12 cellular contexts compared by ENCODE assay signal in genomic region chr13:48437381-48437780, GRCh38. TPM values are rescaled to one million over a fixed set of nuclear protein-coding genes. Genes with fewer than 3 reads are reported as not detected.
DNase-seq lines count a peak whose midpoint lies in the region; ATAC-seq and TF ChIP-seq lines count a peak whose summit lies in the region.
"Had no signal": no experiment of that assay in that cellular context is flagged by ENCODE, and none has a peak within 500 bp of the region (broad histone marks: within the 10 kb centered on the region; RNA-seq: fewer than 3 reads in every experiment).

No MANE protein-coding gene starts in this region.

- intact Hi-C loops in Right ventricle myocardium inferior (cut with DNase I) (no loop called here), cardiac septum (cut with DNase I) (no loop called here), vagina (cut with DNase I) (no loop called here)

- H2AK5ac ChIP-seq in H9 (ENCODE audit: insufficient read length, low read length): no peak overlapping the region

- in situ Hi-C loops in KBM-7 (cut with MboI; ENCODE audit: low pct_unique_long_range_greater_than_20kb, low sequenced_read_pairs): no loop called here

- H2BK120ac ChIP-seq in H9 (ENCODE audit: low read depth, low read length, poor library complexity, severe bottlenecking): no peak overlapping the region

- no peaks in the 10 kb centered on the region for H3K79me2 ChIP-seq in fibroblast of lung (ENCODE audit: control insufficient read depth, insufficient read depth, low read length)
- no peaks in the 10 kb centered on the region for H3K79me2 ChIP-seq in H9 (ENCODE audit: insufficient read depth, low read length)
- H3K79me2 ChIP-seq: parathyroid adenoma had no signal

- H4K8ac ChIP-seq in H9 (replicated peaks; ENCODE audit: insufficient read length, low read depth, low read length): no peak overlapping the region

- DNase-seq in Right ventricle myocardium inferior (ENCODE audit: missing footprints) (peak; percentile 80), cardiac septum (ENCODE audit: low spot score) (no peak), fibroblast of lung (ENCODE audit: low read depth in 2 of 2) (peak; percentile 70 to 85), mucosa of gallbladder (ENCODE audit: low spot score) (peak; percentile 43), vagina (ENCODE audit: extremely low spot score in 2 of 2) (no peak), H9 (no peak), KBM-7 (no peak)
- DNase-seq: activated CD4-positive, alpha-beta T cell treated with anti-CD3 and anti-CD28 coated beads for 4 hours; MV-4-11; stimulated activated CD8-positive, alpha-beta memory T cell treated with anti-CD3 and anti-CD28 coated beads, Interleukin-4, amount 100 ng/mL, for 48 hours had no signal

- H2BK15ac ChIP-seq in H9 (ENCODE audit: low read depth, low read length): no peak overlapping the region

- WGBS in H9 (ENCODE audit: extremely low coverage, insufficient read length, low lambda C conversion rate): no CpG with 5 or more reads among the region's 3 CpGs

- no peak for TF ChIP-seq CTCF in fibroblast of lung (conservative IDR thresholded peaks at IDR 0.05 in 1 of 2, IDR thresholded peaks at IDR 0.05 in 1 of 2; ENCODE audit: low read depth in 1 of 2, low read length in 2 of 2)
- TF ChIP-seq CTCF in vagina (IDR thresholded peaks at IDR 0.05): no peak
- no peak for TF ChIP-seq CTCF in H9 (conservative IDR thresholded peaks at IDR 0.05)

- ATAC-seq in Right ventricle myocardium inferior (peak; percentile 88), HG03342 (IDR thresholded peaks at IDR 0.05; ENCODE audit: unreplicated experiment) (no peak)

- H3K27me3 ChIP-seq in fibroblast of lung (ENCODE audit: control insufficient read depth, insufficient read depth, low read length): no peaks in the 10 kb centered on the region
- no peaks in the 10 kb centered on the region for H3K27me3 ChIP-seq in vagina
- H3K27me3 ChIP-seq in H9 (ENCODE audit: insufficient read depth, low read length): no peaks in the 10 kb centered on the region

- H3K27ac ChIP-seq in fibroblast of lung (ENCODE audit: insufficient read depth, low read length) (no peak overlapping the region), vagina (peak overlapping the region; percentile 51), H9 (ENCODE audit: insufficient read length, low read depth, low read length) (no peak overlapping the region)
- H3K27ac ChIP-seq: parathyroid adenoma had no signal

- H2BK5ac ChIP-seq in H9 (ENCODE audit: insufficient read length, low read length): no peak overlapping the region

- H3K23ac ChIP-seq in H9 (ENCODE audit: insufficient read length, low read depth, low read length): no peak overlapping the region

- no peak overlapping the region for H3K14ac ChIP-seq in H9 (ENCODE audit: insufficient read depth, low read length)

- H3K36me3 Mint-ChIP-seq in H9 (ENCODE audit: insufficient read depth in 1 of 3, low read depth in 3 of 3): no peaks in the 10 kb centered on the region

- no peaks in the 10 kb centered on the region for H3K27me3 Mint-ChIP-seq in H9 (ENCODE audit: low read depth)

- H3K9ac ChIP-seq in fibroblast of lung (ENCODE audit: insufficient read depth, low read length) (no peak overlapping the region), H9 (ENCODE audit: extremely low read depth, insufficient read length, low read length) (no peak overlapping the region)
- H3K9ac ChIP-seq: parathyroid adenoma had no signal

- no peaks in the 10 kb centered on the region for H3K9me3 ChIP-seq in fibroblast of lung (ENCODE audit: control insufficient read depth, insufficient read depth, low read depth, low read length)
- no peaks in the 10 kb centered on the region for H3K9me3 ChIP-seq in vagina
- H3K9me3 ChIP-seq in H9 (ENCODE audit: control insufficient read depth, low read depth, low read length): no peaks in the 10 kb centered on the region

- H3K18ac ChIP-seq in H9 (ENCODE audit: insufficient read length, low read depth, low read length): no peak overlapping the region

- no peak overlapping the region for H3K56ac ChIP-seq in H9 (ENCODE audit: insufficient read length, low read depth, low read length)

- no peak overlapping the region for H3K4me3 Mint-ChIP-seq in H9

- H3K4ac ChIP-seq in H9 (ENCODE audit: low read depth, low read length): no peak overlapping the region

- H3K4me2 ChIP-seq in fibroblast of lung (ENCODE audit: extremely low read depth, insufficient read depth, low read length) (no peak overlapping the region), H9 (ENCODE audit: insufficient read depth, insufficient read length, low read length) (no peak overlapping the region)

- H4K91ac ChIP-seq in H9 (ENCODE audit: insufficient read length, low read depth, low read length): no peak overlapping the region

- H4K5ac ChIP-seq in H9 (ENCODE audit: insufficient read length, low read depth, low read length): no peak overlapping the region

- H4K20me1 ChIP-seq in fibroblast of lung (ENCODE audit: control insufficient read depth, extremely low read depth, insufficient read depth, low read length) (no peaks in the 10 kb centered on the region), H9 (ENCODE audit: control insufficient read depth, insufficient read depth, insufficient read length) (no peaks in the 10 kb centered on the region)

- H3K4me3 ChIP-seq in fibroblast of lung (replicated peaks in 1 of 4; ENCODE audit: control extremely low read depth in 1 of 4, insufficient read depth in 1 of 4, low read depth in 3 of 4, low read length in 4 of 4): no peak overlapping the region
- no peak overlapping the region for H3K4me3 ChIP-seq in vagina

- H2BK12ac ChIP-seq in H9 (ENCODE audit: insufficient read length, low read depth, low read length): no peak overlapping the region

- H3K36me3 ChIP-seq in fibroblast of lung (ENCODE audit: control insufficient read depth, insufficient read depth, low read length) (no peaks in the 10 kb centered on the region), vagina (no peaks in the 10 kb centered on the region)

- H3T11ph ChIP-seq in H9 (ENCODE audit: low read length): no peak overlapping the region

- H3K23me2 ChIP-seq in H9 (ENCODE audit: insufficient read length, low read depth, low read length, poor library complexity, severe bottlenecking): no peaks in the 10 kb centered on the region

- no peak for TF ChIP-seq POLR2A in vagina (IDR thresholded peaks at IDR 0.05)

- H3K27ac Mint-ChIP-seq in H9: no peak overlapping the region

- H3K4me1 Mint-ChIP-seq in H9: no peaks in the 10 kb centered on the region; a peak in 1 of 4 replicates

- no peaks in the 10 kb centered on the region for H3K79me1 ChIP-seq in H9 (ENCODE audit: insufficient read depth, low read depth, low read length, poor library complexity, severe bottlenecking)

- H2BK20ac ChIP-seq in H9 (ENCODE audit: low read depth, low read length, poor library complexity, severe bottlenecking): no peak overlapping the region

- no peaks in the 10 kb centered on the region for H3K9me3 Mint-ChIP-seq in H9

- H2AFZ ChIP-seq in fibroblast of lung (ENCODE audit: low read length) (no peak overlapping the region), H9 (ENCODE audit: low read length) (no peak overlapping the region)
- H2AFZ ChIP-seq: parathyroid adenoma had no signal

- H3K4me1 ChIP-seq in fibroblast of lung (ENCODE audit: control insufficient read depth, extremely low read depth, insufficient read depth, low read length) (no peaks in the 10 kb centered on the region), vagina (peaks cover 26% of the 10 kb centered on the region), H9 (ENCODE audit: insufficient read depth, low read length) (no peaks in the 10 kb centered on the region)
- H3K4me1 ChIP-seq: parathyroid adenoma had no signal

RNA-seq across cellular contexts. Expression of gene LPAR6, which starts 24.5 kb away (rescaled TPM):
- total RNA-seq in Right ventricle myocardium inferior (14.8 TPM), cardiac septum (12.5 TPM), fibroblast of lung (4.9 and 7.6 TPM in 2 replicates), mucosa of gallbladder (34.9 TPM), vagina (43.2 TPM), H9 (2021) (4.2 and 4.3 TPM in 2 replicates)
- polyA plus RNA-seq in fibroblast of lung: 3.6 and 6.8 TPM in 2 replicates
- polyA plus RNA-seq in fibroblast of lung (2012): 3.0 and 4.6 TPM in 2 replicates
- polyA minus RNA-seq in fibroblast of lung (ENCODE audit: low replicate concordance): 0.44 TPM in 1 of 2 replicates, not detected in the other

Comparison
In these comparisons a context has a peak if more than half of its experiments do, and no peak if none do; other contexts are left out.
1. DNase-seq: peak in Right ventricle myocardium inferior (single experiment), fibroblast of lung (2 of 2) and mucosa of gallbladder (single experiment); none in cardiac septum (single experiment), vagina (0 of 2), H9 (single experiment) and KBM-7 (single experiment).